ENCODE assay signal across 8 cellular contexts in the genomic region with DNA sequence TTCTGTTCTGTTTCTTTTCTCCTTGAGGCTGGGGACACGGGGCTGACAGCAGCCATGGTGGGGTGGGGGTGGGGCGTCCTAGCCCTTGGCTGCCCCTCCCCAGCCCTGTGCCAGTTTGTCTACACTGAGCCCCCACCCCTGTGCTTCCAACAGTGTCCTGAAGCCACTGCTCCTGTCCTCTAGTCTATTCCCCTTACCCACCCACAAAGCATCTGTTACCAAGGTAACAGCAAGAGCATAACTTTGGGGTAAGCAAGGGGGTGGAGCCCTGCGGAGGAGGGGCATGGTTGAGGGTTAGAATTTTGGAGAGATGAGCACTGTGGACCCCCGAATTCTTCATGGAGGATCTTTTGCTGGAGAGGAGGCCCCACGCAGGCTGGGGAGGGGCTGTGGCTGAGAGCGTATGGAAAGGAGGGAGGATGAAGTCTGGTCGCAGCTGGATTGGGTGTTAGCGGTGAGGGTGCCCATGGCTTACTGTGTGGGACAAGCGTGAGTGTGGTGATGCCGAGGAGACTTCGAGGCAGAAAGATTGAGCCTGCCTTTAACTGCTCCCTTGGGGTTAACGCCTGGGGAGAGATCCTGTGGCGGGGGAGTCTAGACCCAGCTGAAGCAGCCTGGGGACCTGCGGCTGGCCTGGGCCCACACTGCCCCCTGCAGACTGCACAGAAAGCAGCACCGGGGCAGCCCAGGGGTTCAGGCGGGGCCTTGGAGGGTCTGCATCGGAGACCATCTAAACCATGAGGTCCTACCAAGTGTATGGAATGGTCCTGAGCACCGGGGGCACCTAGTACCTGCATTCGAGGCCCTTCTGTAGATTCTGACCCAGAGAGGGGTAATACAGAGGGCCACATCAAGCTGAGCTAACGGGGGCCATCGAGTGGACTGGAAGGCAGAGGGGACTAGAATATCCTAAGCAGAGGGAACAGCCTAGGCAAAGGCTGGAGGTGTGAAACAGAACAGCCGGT. TPM values are rescaled to one million over a fixed set of nuclear protein-coding genes. Genes with fewer than 3 reads are reported as not detected.
A peak's percentile ranks its signal among the peaks of the same experiment; 100 is the strongest.
DNase-seq lines count a peak whose midpoint lies in the region; ATAC-seq and TF ChIP-seq lines count a peak whose summit lies in the region.

No MANE protein-coding gene starts in this region.

- peak; percentile 38 to 65 (median 52) for DNase-seq in CD4-positive, alpha-beta T cell
- DNase-seq in T-helper 9 cell (peak; percentile 46), left colon (peak in 1 of 2 donors; percentile 47), kidney tubule cell (ENCODE audit: low spot score) (no peak)
- peak; percentile 42 to 45 for DNase-seq in stimulated activated CD8-positive, alpha-beta memory T cell treated with anti-CD3 and anti-CD28 coated beads, Interleukin-2, amount 100 ng/mL, for 48 hours (ENCODE audit: low read depth in 2 of 2)

- intact Hi-C loops in CD4-positive, alpha-beta T cell (cut with DNase I, micrococcal nuclease) = loop anchor here (10.0 kb wide), 2 partner anchors 157 to 247 kb away; no protein-coding TSS in a partner anchor
- intact Hi-C loops in left colon (cut with DNase I, micrococcal nuclease) = no loop called here

- peak overlapping the region; percentile 29 for H3K27ac Mint-ChIP-seq in CD4-positive, alpha-beta T cell
- H3K27ac Mint-ChIP-seq in brain = peak overlapping the region; percentile 10 to 77 (median 66)

- peak; percentile 76 for TF ChIP-seq CTCF in CD4-positive, alpha-beta T cell (IDR thresholded peaks at IDR 0.05)
- peak; percentile 60 to 72 for TF ChIP-seq CTCF in brain (conservative IDR thresholded peaks at IDR 0.05)

- H3K4me3 Mint-ChIP-seq in CD4-positive, alpha-beta T cell = peak overlapping the region; percentile 72
- peak overlapping the region; percentile 37 to 72 (median 60) for H3K4me3 Mint-ChIP-seq in brain

- H3K27me3 Mint-ChIP-seq in CD4-positive, alpha-beta T cell = peaks cover 36% of the 10 kb centered on the region
- H3K27me3 Mint-ChIP-seq in brain = peaks cover 14% of the 10 kb centered on the region

- H3K36me3 Mint-ChIP-seq in CD4-positive, alpha-beta T cell (ENCODE audit: low read depth) = no peaks in the 10 kb centered on the region
- no peaks in the 10 kb centered on the region for H3K36me3 Mint-ChIP-seq in brain

- POLR2A ChIA-PET in CD4-positive, alpha-beta T cell (lab: Charles Lee) = interaction anchor here (0.7 to 1.3 kb wide), 5 partner anchors 32 to 255 kb away, joined by 3 to 6 read pairs (median 3); a partner anchor contains a TSS

- peaks cover 24% of the 10 kb centered on the region for H3K4me1 Mint-ChIP-seq in CD4-positive, alpha-beta T cell (ENCODE audit: low read depth)
- H3K4me1 Mint-ChIP-seq in brain = peaks cover 54% of the 10 kb centered on the region

- no peak for TF ChIP-seq EP300 in Ishikawa (IDR thresholded peaks at IDR 0.05; ENCODE audit: borderline replicate concordance)

- peaks cover 18% of the 10 kb centered on the region for H3K27me3 ChIP-seq in CD4-positive, alpha-beta T cell (ENCODE audit: control insufficient read depth, insufficient read depth, low read length)

- TF ChIP-seq RAD21 in Ishikawa (IDR thresholded peaks at IDR 0.05; ENCODE audit: low read depth) = peak; percentile 91

- no peak overlapping the region for H3K27ac ChIP-seq in CD4-positive, alpha-beta T cell (ENCODE audit: low read depth, low read length)

- H3K9me3 Mint-ChIP-seq in CD4-positive, alpha-beta T cell = no peaks in the 10 kb centered on the region
- H3K9me3 Mint-ChIP-seq in brain = peaks cover 0 to 3% (median 0%) of the 10 kb centered on the region in 5 experiments

- no peaks in the 10 kb centered on the region for H3K9me3 ChIP-seq in CD4-positive, alpha-beta T cell (ENCODE audit: control insufficient read depth, low read length)

- CTCF ChIA-PET in CD4-positive, alpha-beta T cell (lab: Charles Lee) = interaction anchor here (0.6 to 6.7 kb wide), 10 partner anchors 9 to 67 kb away, joined by 3 to 56 read pairs (median 4); a partner anchor contains a TSS

- peak; percentile 81 for ATAC-seq in CD4-positive, alpha-beta T cell (ENCODE audit: poor library complexity)
- peak; percentile 74 for ATAC-seq in left colon
- no peak for ATAC-seq in GM18907 (IDR thresholded peaks at IDR 0.05; ENCODE audit: unreplicated experiment)

TF ChIP-seq in Ishikawa, 13 proteins besides CTCF, POLR2A, EP300 and RAD21:
- TF ChIP-seq CEBPB (IDR thresholded peaks at IDR 0.05) = no peak
- peak; percentile 71; the same call in 1 of the 2 replicates for TF ChIP-seq ZBTB7A (IDR thresholded peaks at IDR 0.05; ENCODE audit: low read depth)
- no peak for TF ChIP-seq CREB1 (IDR thresholded peaks at IDR 0.05; ENCODE audit: low read depth)
- TF ChIP-seq TAF1 (IDR thresholded peaks at IDR 0.05; ENCODE audit: low read depth) = no peak
- no peak for TF ChIP-seq YY1 (IDR thresholded peaks at IDR 0.05; ENCODE audit: low read depth)

RNA-seq across cellular contexts. Expression of a gene that starts 6.1 kb away (rescaled TPM):
- total RNA-seq in CD4-positive, alpha-beta T cell = not detected
- polyA plus RNA-seq in brain (ENCODE audit: insufficient read depth, low read depth, low replicate concordance) = 19.5 TPM
- total RNA-seq in left colon = under 1 TPM in 1 of 2 donors, not detected in 1; 0.17 TPM

RNA-seq across cellular contexts. Expression of a gene that starts 31.8 kb away (rescaled TPM):
- 1,000 to 10,000 TPM; 3,527 to 3,670 TPM for total RNA-seq in CD4-positive, alpha-beta T cell
- 2,935 TPM for polyA plus RNA-seq in brain (ENCODE audit: insufficient read depth, low read depth, low replicate concordance)
- 1,000 to 10,000 TPM; 1,376 to 1,435 TPM for total RNA-seq in left colon

RNA-seq across cellular contexts. Expression of a gene that starts 34.4 kb away (rescaled TPM):
- 10 to 100 TPM; 14.9 to 15.5 TPM for total RNA-seq in CD4-positive, alpha-beta T cell
- 20.8 TPM for polyA plus RNA-seq in brain (ENCODE audit: insufficient read depth, low read depth, low replicate concordance)
- 10 to 100 TPM; 12.7 to 16.1 TPM for total RNA-seq in left colon

Comparison
In these comparisons a context has a peak if more than half of its experiments do, and no peak if none do; other contexts are left out.
1. intact Hi-C loops: an anchor here in CD4-positive, alpha-beta T cell (10.0 kb wide); none called in left colon.